In genomic region chr15:20342606-20343394, GRCh38 we compare ENCODE assay signal across 7 cellular contexts.
DNase-seq lines count a peak whose midpoint lies in the region; ATAC-seq, FAIRE-seq and TF ChIP-seq lines count a peak whose summit lies in the region.
"Not testable (repeated sequence)": the region's sequence is repeated elsewhere in the genome, so short reads cannot be mapped to it uniquely, and the experiment has no call there.

No MANE protein-coding gene starts in this region.

- 51 to 59% methylated on average over 3 to 4 of the region's 4 CpGs for WGBS in pancreas, 2 donors

- intact Hi-C loops in dorsolateral prefrontal cortex (cut with DNase I); pancreas (cut with DNase I): not testable (repeated sequence)
- intact Hi-C loops in left cardiac atrium (cut with DNase I), result loop anchor here in 1 of 2 donors (10.0 kb wide), 1 partner anchor 82 kb away; no protein-coding TSS in a partner anchor

- H3K9me3 ChIP-seq in RWPE2 (ENCODE audit: severe bottlenecking), result peaks cover 11% of the 10 kb centered on the region
- not testable (repeated sequence) for H3K9me3 ChIP-seq in pancreas

- not testable (repeated sequence) for H3K4me1 ChIP-seq in RWPE2 (ENCODE audit: insufficient read depth, poor library complexity, severe bottlenecking); pancreas

- not testable (repeated sequence) for FAIRE-seq in pancreas (lab: Jason Lieb, UNC)

- H3K36me3 ChIP-seq in RWPE2 (ENCODE audit: low read depth); pancreas: not testable (repeated sequence)

- H3K27me3 ChIP-seq in RWPE2 (ENCODE audit: insufficient read depth, poor library complexity, severe bottlenecking); pancreas: not testable (repeated sequence)
- peaks cover 0 to 52% (median 12%) of the 10 kb centered on the region in 45 donors for H3K27me3 ChIP-seq in dorsolateral prefrontal cortex

- DNase-seq in RWPE2 (ENCODE audit: low spot score) (peak; percentile 79), dorsolateral prefrontal cortex (peak in 6 of 10 donors; percentile 10 to 56 (median 44)), left cardiac atrium (peak; percentile 22), left lobe of liver (ENCODE audit: low spot score) (peak; percentile 48), pancreas (peak in 5 of 6 donors; percentile 11 to 88 (median 37))
- DNase-seq in activated naive CD4-positive, alpha-beta T cell treated with anti-CD3 and anti-CD28 coated beads, Interleukin-2, amount 50 U/mL, for 16 hours, result peak; percentile 14
- peak; percentile 6 for DNase-seq in stimulated activated CD4-positive, alpha-beta T cell treated with anti-CD3 and anti-CD28 coated beads, Interleukin-4, amount 100 ng/mL, for 24 hours

- not testable (repeated sequence) for ATAC-seq in RWPE2 (ENCODE audit: low read depth); left cardiac atrium; left lobe of liver; pancreas

- not testable (repeated sequence) for TF ChIP-seq CTCF in RWPE2 (IDR thresholded peaks at IDR 0.05; ENCODE audit: poor library complexity, severe bottlenecking); dorsolateral prefrontal cortex (IDR thresholded peaks at IDR 0.05 in 54 of 56, conservative IDR thresholded peaks at IDR 0.05 in 2 of 56; ENCODE audit: low read depth in 1 of 56, partially characterized antibody in 56 of 56); pancreas (IDR thresholded peaks at IDR 0.05)

- not testable (repeated sequence) for H3K27ac ChIP-seq in RWPE2 (ENCODE audit: poor library complexity, severe bottlenecking); dorsolateral prefrontal cortex; pancreas

- H3K4me3 ChIP-seq in RWPE2 (ENCODE audit: severe bottlenecking); dorsolateral prefrontal cortex; pancreas: not testable (repeated sequence)

Comparison
In these comparisons a context has a peak if more than half of its experiments do, and no peak if none do; other contexts are left out.
1. DNase-seq: peak in every context shown above with its lines; median percentile 79 in RWPE2; 48 in left lobe of liver; 44 in dorsolateral prefrontal cortex; 37 in pancreas; 22 in left cardiac atrium; 14 in activated naive CD4-positive, alpha-beta T cell treated with anti-CD3 and anti-CD28 coated beads, Interleukin-2, amount 50 U/mL, for 16 hours; 6 in stimulated activated CD4-positive, alpha-beta T cell treated with anti-CD3 and anti-CD28 coated beads, Interleukin-4, amount 100 ng/mL, for 24 hours.